ENCODE assay signal across 12 cellular contexts in genomic region chr2:219124379-219125110, GRCh38. TPM values are rescaled to one million over a fixed set of nuclear protein-coding genes. Genes with fewer than 3 reads are reported as not detected.
DNase-seq lines count a peak whose midpoint lies in the region; ATAC-seq, FAIRE-seq and TF ChIP-seq lines count a peak whose summit lies in the region.
"Had no signal": no experiment of that assay in that cellular context is flagged by ENCODE, and none has a peak within 500 bp of the region (broad histone marks: within the 10 kb centered on the region; RNA-seq: fewer than 3 reads in every experiment).

No MANE protein-coding gene starts in this region.

- H3K36me3 Mint-ChIP-seq in activated T-cell treated with anti-CD3 and anti-CD28 coated beads, Interleukin-2, amount 50 U/mL, for 4 hours (ENCODE audit: insufficient read depth): peaks cover 7% of the 10 kb centered on the region
- H3K36me3 Mint-ChIP-seq in chondrocyte (ENCODE audit: low read depth): no peaks in the 10 kb centered on the region

- ATAC-seq in Right ventricle myocardium inferior (peak; percentile 26), heart right ventricle (no peak), HG03432 (IDR thresholded peaks at IDR 0.05; ENCODE audit: unreplicated experiment) (no peak)
- ATAC-seq in activated T-cell treated with anti-CD3 and anti-CD28 coated beads, Interleukin-2, amount 50 U/mL, for 4 hours: no peak

- H3K4me1 Mint-ChIP-seq in activated T-cell treated with anti-CD3 and anti-CD28 coated beads, Interleukin-2, amount 50 U/mL, for 4 hours (ENCODE audit: low read depth): peaks cover 21% of the 10 kb centered on the region
- peaks cover 19% of the 10 kb centered on the region for H3K4me1 Mint-ChIP-seq in chondrocyte (ENCODE audit: low read depth)
- H3K4me1 Mint-ChIP-seq: activated B cell treated with CpG ODN at 0.5 μM for 24 hours had no signal

- no peak for TF ChIP-seq POLR2A in H54 (IDR thresholded peaks at IDR 0.05; ENCODE audit: low read depth, low read length)

- H3K27ac Mint-ChIP-seq in chondrocyte (ENCODE audit: unreplicated experiment): no peak overlapping the region

- H3K27me3 Mint-ChIP-seq in activated T-cell treated with anti-CD3 and anti-CD28 coated beads, Interleukin-2, amount 50 U/mL, for 4 hours (ENCODE audit: low read depth): no peaks in the 10 kb centered on the region
- no peaks in the 10 kb centered on the region for H3K27me3 Mint-ChIP-seq in chondrocyte (ENCODE audit: low read depth)
- H3K27me3 Mint-ChIP-seq: activated B cell treated with CpG ODN at 0.5 μM for 24 hours had no signal

- H3K9me3 Mint-ChIP-seq in activated T-cell treated with anti-CD3 and anti-CD28 coated beads, Interleukin-2, amount 50 U/mL, for 4 hours: no peaks in the 10 kb centered on the region
- H3K9me3 Mint-ChIP-seq in chondrocyte (ENCODE audit: low read depth): no peaks in the 10 kb centered on the region
- H3K9me3 Mint-ChIP-seq: activated B cell treated with CpG ODN at 0.5 μM for 24 hours had no signal

- no peak for FAIRE-seq in H54 (lab: Jason Lieb, UNC)
- FAIRE-seq: keratinocyte had no signal

- no peak for TF ChIP-seq CTCF in heart right ventricle (IDR thresholded peaks at IDR 0.05)
- no peak for TF ChIP-seq CTCF in chondrocyte (IDR thresholded peaks at IDR 0.05)

- 69 to 72% methylated on average over 4 of the region's 4 CpGs for WGBS in heart right ventricle, 2 donors

- H3K27me3 ChIP-seq in heart right ventricle: no peaks in the 10 kb centered on the region
- H3K27me3 ChIP-seq: BLaER1 had no signal

- DNase-seq in Right ventricle myocardium inferior (ENCODE audit: missing footprints) (no peak), heart right ventricle (no peak), kidney tubule cell (ENCODE audit: low spot score) (peak; percentile 19), superior temporal gyrus (ENCODE audit: extremely low spot score) (peak; percentile 24), chondrocyte (ENCODE audit: low spot score) (no peak), H54 (ENCODE audit: insufficient read length, low spot score) (no peak)
- peak; percentile 14 for DNase-seq in activated T-cell treated with anti-CD3 and anti-CD28 coated beads, Interleukin-2, amount 50 U/mL, for 4 hours
- DNase-seq: activated B cell treated with CpG ODN at 0.5 μM for 24 hours, NCI-H69 had no signal

- H3K4me3 Mint-ChIP-seq in activated T-cell treated with anti-CD3 and anti-CD28 coated beads, Interleukin-2, amount 50 U/mL, for 4 hours: no peak overlapping the region
- no peak overlapping the region for H3K4me3 Mint-ChIP-seq in chondrocyte (ENCODE audit: unreplicated experiment)
- H3K4me3 Mint-ChIP-seq: activated B cell treated with CpG ODN at 0.5 μM for 24 hours had no signal

- intact Hi-C loops in Right ventricle myocardium inferior (cut with DNase I) (no loop called here), heart right ventricle (cut with DNase I) (no loop called here)

- H3K4me3 ChIP-seq in heart right ventricle: no peak overlapping the region
- H3K4me3 ChIP-seq: BLaER1 had no signal

- no peaks in the 10 kb centered on the region for H3K36me3 ChIP-seq in heart right ventricle
- H3K36me3 ChIP-seq: BLaER1 had no signal

- no peak overlapping the region for H3K27ac ChIP-seq in heart right ventricle
- H3K27ac ChIP-seq: BLaER1 had no signal

- no peaks in the 10 kb centered on the region for H3K9me3 ChIP-seq in heart right ventricle
- H3K9me3 ChIP-seq: BLaER1 had no signal

- peaks cover 0 to 51% (median 10%) of the 10 kb centered on the region in 9 donors for H3K4me1 ChIP-seq in heart right ventricle
- H3K4me1 ChIP-seq: BLaER1 had no signal

RNA-seq across cellular contexts. Expression of gene NHEJ1, which starts 36.1 kb away (rescaled TPM):
- total RNA-seq in Right ventricle myocardium inferior: 9.7 TPM
- total RNA-seq in heart right ventricle: 10 to 100 TPM in 1 of 10 donors, 1 to 10 TPM in 9; 4.7 to 12.0 (median 7.1) TPM
- 1 to 10 TPM; 3.8 to 9.6 TPM for polyA plus RNA-seq in heart right ventricle
- total RNA-seq in activated T-cell treated with anti-CD3 and anti-CD28 coated beads, Interleukin-2, amount 50 U/mL, for 4 hours: 10 to 100 TPM; 26.5 to 33.3 (median 30.1) TPM
- total RNA-seq in chondrocyte: 7.3 to 13.3 TPM (median 12.7 TPM) in 3 replicates

RNA-seq across cellular contexts. Expression of gene SLC23A3, which starts 45.3 kb away (rescaled TPM):
- total RNA-seq in Right ventricle myocardium inferior: 0.87 TPM
- total RNA-seq in heart right ventricle: 1 to 10 TPM in 2 of 10 donors, under 1 TPM in 8; 0.30 to 2.1 (median 0.47) TPM
- 1 to 10 TPM in 1 of 2 donors, under 1 TPM in 1; 0.28 to 1.8 TPM for polyA plus RNA-seq in heart right ventricle
- total RNA-seq in activated T-cell treated with anti-CD3 and anti-CD28 coated beads, Interleukin-2, amount 50 U/mL, for 4 hours: under 1 TPM; 0.71 to 0.89 (median 0.84) TPM
- 2.0 to 2.7 TPM (median 2.4 TPM) in 3 replicates for total RNA-seq in chondrocyte

RNA-seq across cellular contexts. Expression of gene CNPPD1, which starts 52.2 kb away (rescaled TPM):
- total RNA-seq in Right ventricle myocardium inferior (72.7 TPM), heart right ventricle (10 to 100 TPM; 52.5 to 80.6 (median 63.6) TPM), chondrocyte (36.1 to 46.3 TPM (median 43.1 TPM) in 3 replicates)
- 10 to 100 TPM; 35.5 to 84.7 TPM for polyA plus RNA-seq in heart right ventricle
- 10 to 100 TPM; 66.8 to 78.9 (median 72.7) TPM for total RNA-seq in activated T-cell treated with anti-CD3 and anti-CD28 coated beads, Interleukin-2, amount 50 U/mL, for 4 hours

RNA-seq across cellular contexts. Expression of gene RETREG2, which starts 53.5 kb away (rescaled TPM):
- total RNA-seq in Right ventricle myocardium inferior (37.4 TPM), heart right ventricle (10 to 100 TPM; 24.1 to 47.3 (median 30.6) TPM), chondrocyte (81.1 to 88.0 TPM (median 85.0 TPM) in 3 replicates)
- 10 to 100 TPM; 11.3 to 39.0 TPM for polyA plus RNA-seq in heart right ventricle
- 10 to 100 TPM; 55.0 to 63.1 (median 62.7) TPM for total RNA-seq in activated T-cell treated with anti-CD3 and anti-CD28 coated beads, Interleukin-2, amount 50 U/mL, for 4 hours

Comparison
In these comparisons a context has a peak if more than half of its experiments do, and no peak if none do; other contexts are left out.
1. DNase-seq: peak in activated T-cell treated with anti-CD3 and anti-CD28 coated beads, Interleukin-2, amount 50 U/mL, for 4 hours (single experiment), kidney tubule cell (single experiment) and superior temporal gyrus (single experiment); none in Right ventricle myocardium inferior (single experiment), heart right ventricle (0 of 2), chondrocyte (single experiment) and H54 (single experiment).